ENCODE assay signal across 25 cellular contexts in genomic region chr10:114626841-114627240, GRCh38. TPM values are rescaled to one million over a fixed set of nuclear protein-coding genes. Genes with fewer than 3 reads are reported as not detected.
A peak's percentile ranks its signal among the peaks of the same experiment; 100 is the strongest.
DNase-seq lines count a peak whose midpoint lies in the region; ATAC-seq and FAIRE-seq lines count a peak whose summit lies in the region.
"Had no signal": no experiment of that assay in that cellular context is flagged by ENCODE, and none has a peak within 500 bp of the region (broad histone marks: within the 10 kb centered on the region; RNA-seq: fewer than 3 reads in every experiment).

No MANE protein-coding gene starts in this region.

- peak; percentile 32 for DNase-seq in ELR (ENCODE audit: low read depth)
- DNase-seq in RCC 7860 (ENCODE audit: low spot score): peak; percentile 61
- DNase-seq in epithelial cell of prostate (ENCODE audit: low read depth, low spot score): no peak
- peak; percentile 76 for DNase-seq in renal cortical epithelial cell (ENCODE audit: low read depth)
- no peak for DNase-seq in NOMO-1 (lab: John Stamatoyannopoulos, UW; ENCODE audit: unreplicated experiment in 2 of 2)
- DNase-seq: activated CD4-positive, alpha-beta T cell treated with anti-CD3 and anti-CD28 coated beads, Interleukin-2, amount 10 ng/mL, durations not matched to agents 7 days and 5 days; activated gamma-delta T cell treated with Interleukin-2 at 50 U/mL for 16 hours; activated T-cell treated with anti-CD3 and anti-CD28 coated beads, Interleukin-2, amount 50 U/mL, for 24 hours; DND-41; HFFc6; Kasumi-1; naive B cell; OCI-M1; SHP77; T-helper 9 cell had no signal

- peak overlapping the region; percentile 87 for H3K27ac ChIP-seq in epithelial cell of prostate
- H3K27ac ChIP-seq: hepatocyte, HL-60, neutrophil, prostate gland, VCaP had no signal

- ATAC-seq in HG02938 (IDR thresholded peaks at IDR 0.05; ENCODE audit: unreplicated experiment): no peak
- no peak for ATAC-seq in GM18858 (IDR thresholded peaks at IDR 0.05; ENCODE audit: unreplicated experiment)
- ATAC-seq: GM23338, left lobe of liver had no signal

- peak; percentile 73 for FAIRE-seq in RCC 7860 (lab: Jason Lieb, UNC)
- FAIRE-seq: endothelial cell of umbilical vein had no signal

RNA-seq across cellular contexts. Expression of gene ABLIM1, which starts 31.2 kb away (rescaled TPM):
- total RNA-seq in renal cortical epithelial cell: 31.1 and 77.4 TPM in 2 replicates

Comparison
In these comparisons a context has a peak if more than half of its experiments do, and no peak if none do; other contexts are left out.
1. DNase-seq: peak in ELR (single experiment), RCC 7860 (single experiment) and renal cortical epithelial cell (single experiment); none in epithelial cell of prostate (single experiment) and NOMO-1 (0 of 2).